In genomic region chr2:137700681-137701080, GRCh38 we compare ENCODE assay signal across 2 cellular contexts.
TF ChIP-seq lines count a peak whose summit lies in the region.

No MANE protein-coding gene starts in this region.

TF ChIP-seq in SK-N-SH treated with all-trans-retinoic acid at 6 μM for 48 hours, 23 proteins besides CTCF, POLR2A, EP300 and RAD21 (continued from another document):
- TF ChIP-seq CREB5 (CRISPR knock-in tag; IDR thresholded peaks at IDR 0.05; ENCODE audit: low read depth) (no peak), ESRRG (CRISPR knock-in tag; IDR thresholded peaks at IDR 0.05) (no peak), GLIS3 (CRISPR knock-in tag; IDR thresholded peaks at IDR 0.05) (no peak)

TF ChIP-seq in SK-N-SH, 30 proteins besides CTCF, POLR2A, EP300 and RAD21 (continued from another document):
- no peak for TF ChIP-seq REST (IDR thresholded peaks at IDR 0.05; ENCODE audit: low read depth, low read length)
TF ChIP-seq in SK-N-SH: peak in this region for 0.
